Comparison of ENCODE assay signal across 1 cellular context in genomic region chr7:116525913-116526857, GRCh38.
TF ChIP-seq lines count a peak whose summit lies in the region.

No MANE protein-coding gene starts in this region.

TF ChIP-seq in HEK293, 187 proteins besides CTCF, POLR2A, EP300 and RAD21 (continued from another document):
- no peak for TF ChIP-seq ZBTB6 (tag by site-specific recombination; IDR thresholded peaks at IDR 0.05)
- peak; percentile 84 for TF ChIP-seq ZSCAN30 (tag by site-specific recombination; IDR thresholded peaks at IDR 0.05)
- no peak for TF ChIP-seq ZNF654 (tag by site-specific recombination; IDR thresholded peaks at IDR 0.05; ENCODE audit: low read depth)
- no peak for TF ChIP-seq ZNF366 (tag by site-specific recombination; conservative IDR thresholded peaks at IDR 0.05)
- peak; percentile 44; the same call in 1 of the 2 replicates for TF ChIP-seq ZNF629 (tag by site-specific recombination; IDR thresholded peaks at IDR 0.05)
- no peak for TF ChIP-seq ZNF785 (tag by site-specific recombination; IDR thresholded peaks at IDR 0.05)
- TF ChIP-seq ZNF133 (tag by site-specific recombination; IDR thresholded peaks at IDR 0.05) = peak; percentile 52; the same call in 1 of the 2 replicates
- TF ChIP-seq ZNF341 (tag by site-specific recombination; IDR thresholded peaks at IDR 0.05; ENCODE audit: low read depth) = peak; percentile 92
- peak; percentile 39; the same call in 1 of the 2 replicates for TF ChIP-seq ZNF692 (tag by site-specific recombination; IDR thresholded peaks at IDR 0.05)
- no peak for TF ChIP-seq ZNF843 (tag by site-specific recombination; IDR thresholded peaks at IDR 0.05)
- TF ChIP-seq PRDM10 (tag by site-specific recombination; IDR thresholded peaks at IDR 0.05) = peak; percentile 87
- TF ChIP-seq ZNF768 (tag by site-specific recombination; IDR thresholded peaks at IDR 0.05) = 0 out of 2 replicates have a peak, but pooled peaks have one; percentile 5
- TF ChIP-seq KLF7 (tag by site-specific recombination; IDR thresholded peaks at IDR 0.05; ENCODE audit: borderline replicate concordance) = peak; percentile 15; the same call in 1 of the 2 replicates
- TF ChIP-seq ZSCAN5A (tag by site-specific recombination; IDR thresholded peaks at IDR 0.05) = 0 out of 2 replicates have a peak, but pooled peaks have one; percentile 11
- TF ChIP-seq ZBTB20 (tag by site-specific recombination; IDR thresholded peaks at IDR 0.05) = peak; percentile 41; the same call in 1 of the 2 replicates
- TF ChIP-seq ZNF596 (tag by site-specific recombination; IDR thresholded peaks at IDR 0.05) = no peak
- no peak for TF ChIP-seq ZNF416 (tag by site-specific recombination; IDR thresholded peaks at IDR 0.05)
- TF ChIP-seq ZNF394 (tag by site-specific recombination; IDR thresholded peaks at IDR 0.05; ENCODE audit: borderline replicate concordance) = no peak
- no peak for TF ChIP-seq ZNF248 (tag by site-specific recombination; IDR thresholded peaks at IDR 0.05)
- TF ChIP-seq KLF9 (tag by site-specific recombination; IDR thresholded peaks at IDR 0.05; ENCODE audit: low read depth) = peak; percentile 75
- TF ChIP-seq KLF1 (tag by site-specific recombination; IDR thresholded peaks at IDR 0.05) = peak; percentile 63
- TF ChIP-seq ZNF391 (tag by site-specific recombination; IDR thresholded peaks at IDR 0.05; ENCODE audit: borderline replicate concordance, low read depth) = 0 out of 2 replicates have a peak, but pooled peaks have one; percentile 55
- TF ChIP-seq BCL6B (tag by site-specific recombination; IDR thresholded peaks at IDR 0.05) = 0 out of 2 replicates have a peak, but pooled peaks have one; percentile 7
TF ChIP-seq in HEK293: peak in this region for 48.
